Comparison of ENCODE assay signal across 1 cellular context in the genomic region with DNA sequence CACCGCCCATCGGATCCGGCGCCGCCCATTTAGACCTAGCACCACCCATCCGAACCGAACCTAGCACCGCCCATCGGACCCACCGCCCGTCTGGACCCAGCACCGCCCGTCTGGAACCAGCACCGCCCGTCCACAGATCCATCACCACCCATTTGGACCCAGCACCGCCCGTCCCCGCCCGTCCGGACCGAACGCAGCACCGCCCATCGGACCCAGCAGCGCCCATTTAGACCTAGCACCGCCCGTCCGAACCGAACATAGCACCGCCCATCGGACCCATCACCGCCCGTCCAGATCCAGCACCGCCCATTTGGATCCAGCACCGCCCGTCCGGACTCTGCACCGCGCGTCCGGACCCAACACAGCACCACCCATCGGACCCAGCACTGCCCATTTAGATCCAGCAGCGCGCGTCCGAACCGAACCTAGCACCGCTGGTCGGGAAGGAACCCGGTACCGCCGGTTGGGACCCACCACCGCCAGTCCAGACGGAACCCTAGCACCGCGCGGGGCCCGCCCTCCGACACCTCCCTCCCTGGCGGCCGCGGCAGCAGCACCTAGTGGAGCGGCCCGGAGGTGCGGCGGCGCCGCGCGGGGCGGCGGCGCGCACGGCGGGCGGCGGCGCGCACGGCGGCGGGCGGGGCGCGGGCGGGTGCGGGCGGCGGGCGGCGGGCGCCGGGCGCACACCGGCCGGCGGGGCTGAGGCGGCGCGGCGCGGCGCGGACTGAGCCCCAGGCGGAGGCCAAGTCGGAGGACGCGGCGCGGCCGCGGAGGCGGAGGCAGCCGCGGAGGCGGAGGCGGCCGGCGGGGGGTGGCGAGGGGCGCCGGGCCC.
A peak's percentile ranks its signal among the peaks of the same experiment; 100 is the strongest.
TF ChIP-seq lines count a peak whose summit lies in the region.

A gene with protein sequence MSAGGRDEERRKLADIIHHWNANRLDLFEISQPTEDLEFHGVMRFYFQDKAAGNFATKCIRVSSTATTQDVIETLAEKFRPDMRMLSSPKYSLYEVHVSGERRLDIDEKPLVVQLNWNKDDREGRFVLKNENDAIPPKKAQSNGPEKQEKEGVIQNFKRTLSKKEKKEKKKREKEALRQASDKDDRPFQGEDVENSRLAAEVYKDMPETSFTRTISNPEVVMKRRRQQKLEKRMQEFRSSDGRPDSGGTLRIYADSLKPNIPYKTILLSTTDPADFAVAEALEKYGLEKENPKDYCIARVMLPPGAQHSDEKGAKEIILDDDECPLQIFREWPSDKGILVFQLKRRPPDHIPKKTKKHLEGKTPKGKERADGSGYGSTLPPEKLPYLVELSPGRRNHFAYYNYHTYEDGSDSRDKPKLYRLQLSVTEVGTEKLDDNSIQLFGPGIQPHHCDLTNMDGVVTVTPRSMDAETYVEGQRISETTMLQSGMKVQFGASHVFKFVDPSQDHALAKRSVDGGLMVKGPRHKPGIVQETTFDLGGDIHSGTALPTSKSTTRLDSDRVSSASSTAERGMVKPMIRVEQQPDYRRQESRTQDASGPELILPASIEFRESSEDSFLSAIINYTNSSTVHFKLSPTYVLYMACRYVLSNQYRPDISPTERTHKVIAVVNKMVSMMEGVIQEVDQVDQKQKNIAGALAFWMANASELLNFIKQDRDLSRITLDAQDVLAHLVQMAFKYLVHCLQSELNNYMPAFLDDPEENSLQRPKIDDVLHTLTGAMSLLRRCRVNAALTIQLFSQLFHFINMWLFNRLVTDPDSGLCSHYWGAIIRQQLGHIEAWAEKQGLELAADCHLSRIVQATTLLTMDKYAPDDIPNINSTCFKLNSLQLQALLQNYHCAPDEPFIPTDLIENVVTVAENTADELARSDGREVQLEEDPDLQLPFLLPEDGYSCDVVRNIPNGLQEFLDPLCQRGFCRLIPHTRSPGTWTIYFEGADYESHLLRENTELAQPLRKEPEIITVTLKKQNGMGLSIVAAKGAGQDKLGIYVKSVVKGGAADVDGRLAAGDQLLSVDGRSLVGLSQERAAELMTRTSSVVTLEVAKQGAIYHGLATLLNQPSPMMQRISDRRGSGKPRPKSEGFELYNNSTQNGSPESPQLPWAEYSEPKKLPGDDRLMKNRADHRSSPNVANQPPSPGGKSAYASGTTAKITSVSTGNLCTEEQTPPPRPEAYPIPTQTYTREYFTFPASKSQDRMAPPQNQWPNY (N-terminal part only) (plus strand): TSS at position 682 of the 832 bp plus-strand sequence. CDS start 222 bp downstream, outside the sequence.

TF ChIP-seq in WTC11, 78 proteins besides CTCF, POLR2A, EP300 and RAD21 (continued from another document):
- TF ChIP-seq, protein P1, sequence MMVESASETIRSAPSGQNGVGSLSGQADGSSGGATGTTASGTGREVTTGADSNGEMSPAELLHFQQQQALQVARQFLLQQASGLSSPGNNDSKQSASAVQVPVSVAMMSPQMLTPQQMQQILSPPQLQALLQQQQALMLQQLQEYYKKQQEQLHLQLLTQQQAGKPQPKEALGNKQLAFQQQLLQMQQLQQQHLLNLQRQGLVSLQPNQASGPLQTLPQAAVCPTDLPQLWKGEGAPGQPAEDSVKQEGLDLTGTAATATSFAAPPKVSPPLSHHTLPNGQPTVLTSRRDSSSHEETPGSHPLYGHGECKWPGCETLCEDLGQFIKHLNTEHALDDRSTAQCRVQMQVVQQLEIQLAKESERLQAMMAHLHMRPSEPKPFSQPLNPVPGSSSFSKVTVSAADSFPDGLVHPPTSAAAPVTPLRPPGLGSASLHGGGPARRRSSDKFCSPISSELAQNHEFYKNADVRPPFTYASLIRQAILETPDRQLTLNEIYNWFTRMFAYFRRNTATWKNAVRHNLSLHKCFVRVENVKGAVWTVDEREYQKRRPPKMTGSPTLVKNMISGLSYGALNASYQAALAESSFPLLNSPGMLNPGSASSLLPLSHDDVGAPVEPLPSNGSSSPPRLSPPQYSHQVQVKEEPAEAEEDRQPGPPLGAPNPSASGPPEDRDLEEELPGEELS (CRISPR knock-in tag; IDR thresholded peaks at IDR 0.05), result 0 out of 2 replicates have a peak, but pooled peaks have one; percentile 69
- TF ChIP-seq TEAD4 (CRISPR knock-in tag; IDR thresholded peaks at IDR 0.05) (no peak), TCF7 (CRISPR knock-in tag; IDR thresholded peaks at IDR 0.05; ENCODE audit: low read depth) (peak; percentile 18; the same call in 1 of the 2 replicates), ZNF232 (CRISPR knock-in tag; IDR thresholded peaks at IDR 0.05) (0 out of 2 replicates have a peak, but pooled peaks have one; percentile 34), MYBL2 (CRISPR knock-in tag; IDR thresholded peaks at IDR 0.05) (peak; percentile 56; the same call in 1 of the 2 replicates)
- TF ChIP-seq, protein P2, sequence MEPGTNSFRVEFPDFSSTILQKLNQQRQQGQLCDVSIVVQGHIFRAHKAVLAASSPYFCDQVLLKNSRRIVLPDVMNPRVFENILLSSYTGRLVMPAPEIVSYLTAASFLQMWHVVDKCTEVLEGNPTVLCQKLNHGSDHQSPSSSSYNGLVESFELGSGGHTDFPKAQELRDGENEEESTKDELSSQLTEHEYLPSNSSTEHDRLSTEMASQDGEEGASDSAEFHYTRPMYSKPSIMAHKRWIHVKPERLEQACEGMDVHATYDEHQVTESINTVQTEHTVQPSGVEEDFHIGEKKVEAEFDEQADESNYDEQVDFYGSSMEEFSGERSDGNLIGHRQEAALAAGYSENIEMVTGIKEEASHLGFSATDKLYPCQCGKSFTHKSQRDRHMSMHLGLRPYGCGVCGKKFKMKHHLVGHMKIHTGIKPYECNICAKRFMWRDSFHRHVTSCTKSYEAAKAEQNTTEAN (CRISPR knock-in tag; IDR thresholded peaks at IDR 0.05), result 0 out of 2 replicates have a peak, but pooled peaks have one; percentile 5
